Comparison of ENCODE assay signal across 8 cellular contexts in genomic region chr5:40570408-40571129, GRCh38.
DNase-seq lines count a peak whose midpoint lies in the region; ATAC-seq and TF ChIP-seq lines count a peak whose summit lies in the region.

No MANE protein-coding gene starts in this region.

- H4K20me1 ChIP-seq in DOHH2 (ENCODE audit: control insufficient read depth, insufficient read depth, low read depth, low read length) = no peaks in the 10 kb centered on the region; the same call in 1 of the 2 replicates

- 98 to 100% methylated on average over 1 to 2 of the region's 2 CpGs for WGBS in endodermal cell (ENCODE audit: insufficient coverage in 1 of 2, insufficient read length in 1 of 2), 2 experiments

- intact Hi-C loops in left ventricle myocardium inferior (cut with micrococcal nuclease) = no loop called here
- intact Hi-C loops in activated T-helper 2 cell treated with anti-CD3 and anti-CD28 coated beads, Interferon-gamma antibody, Interleukin-2, Interleukin-4, amounts not matched to agents 10 μg/mL and 5 μg/mL and 100 μg/mL, durations not matched to agents 14 hours and 24 hours and 36 hours (cut with micrococcal nuclease) = no loop called here

- H3K9ac ChIP-seq in endodermal cell (ENCODE audit: extremely low read depth, low read length, poor library complexity, severe bottlenecking) = no peak overlapping the region

- no peak for DNase-seq in left ventricle myocardium inferior
- DNase-seq in NCI-H446 (lab: John Stamatoyannopoulos, UW) = no peak
- no peak for DNase-seq in activated T-helper 2 cell treated with anti-CD3 and anti-CD28 coated beads, Interferon-gamma antibody, Interleukin-2, Interleukin-4, amounts not matched to agents 10 μg/mL and 5 μg/mL and 100 μg/mL, durations not matched to agents 14 hours and 24 hours and 36 hours (ENCODE audit: low spot score)
- no peak for DNase-seq in endodermal cell
- no peak for DNase-seq in stimulated activated CD4-positive, alpha-beta T cell treated with anti-CD3 and anti-CD28 coated beads, Interleukin-2, amount 100 ng/mL, for 48 hours

- no peaks in the 10 kb centered on the region for H3K9me2 ChIP-seq in DOHH2 (replicated peaks; ENCODE audit: control insufficient read depth, low read length)

- peaks cover 18% of the 10 kb centered on the region for H3K4me1 Mint-ChIP-seq in activated T-helper 2 cell treated with anti-CD3 and anti-CD28 coated beads, Interferon-gamma antibody, Interleukin-2, Interleukin-4, amounts not matched to agents 10 μg/mL and 5 μg/mL and 100 μg/mL, durations not matched to agents 14 hours and 24 hours and 36 hours (ENCODE audit: low read depth)
- no peaks in the 10 kb centered on the region for H3K4me1 Mint-ChIP-seq in endodermal cell

- H3K4me3 Mint-ChIP-seq in activated T-helper 2 cell treated with anti-CD3 and anti-CD28 coated beads, Interferon-gamma antibody, Interleukin-2, Interleukin-4, amounts not matched to agents 10 μg/mL and 5 μg/mL and 100 μg/mL, durations not matched to agents 14 hours and 24 hours and 36 hours (ENCODE audit: low read depth) = no peak overlapping the region
- H3K4me3 Mint-ChIP-seq in endodermal cell = no peak overlapping the region

- H3F3A ChIP-seq in DOHH2 (ENCODE audit: control insufficient read depth, insufficient read depth) = no peaks in the 10 kb centered on the region

- H3K4me3 ChIP-seq in DOHH2 (ENCODE audit: low read length) (peak overlapping the region; percentile 2; the same call in 1 of the 2 replicates), left ventricle myocardium inferior (no peak overlapping the region), endodermal cell (ENCODE audit: low read length) (no peak overlapping the region)

- H3K27ac ChIP-seq in DOHH2 (ENCODE audit: low read depth, low read length) = no peak overlapping the region
- H3K27ac ChIP-seq in left ventricle myocardium inferior (replicated peaks) = peak overlapping the region; percentile 68
- H3K27ac ChIP-seq in endodermal cell (ENCODE audit: low read depth, low read length) = no peak overlapping the region

- no peaks in the 10 kb centered on the region for H3K9me3 ChIP-seq in DOHH2 (ENCODE audit: control insufficient read depth, insufficient read depth, low read length)
- no peaks in the 10 kb centered on the region for H3K9me3 ChIP-seq in left ventricle myocardium inferior (replicated peaks)
- H3K9me3 ChIP-seq in endodermal cell (ENCODE audit: control insufficient read depth, low read length) = no peaks in the 10 kb centered on the region

- H3K27me3 ChIP-seq in DOHH2 (ENCODE audit: control insufficient read depth, low read length) (no peaks in the 10 kb centered on the region), left ventricle myocardium inferior (ENCODE audit: low read depth) (no peaks in the 10 kb centered on the region), endodermal cell (ENCODE audit: control insufficient read depth, insufficient read depth, low read length, poor library complexity, severe bottlenecking) (no peaks in the 10 kb centered on the region)

- H3K4me2 ChIP-seq in DOHH2 (ENCODE audit: low read length) = peak overlapping the region; percentile 50

- peak; percentile 86 for ATAC-seq in GM21423 (IDR thresholded peaks at IDR 0.05; ENCODE audit: unreplicated experiment)
- ATAC-seq in HG03565 (IDR thresholded peaks at IDR 0.05; ENCODE audit: unreplicated experiment) = peak; percentile 89

- no peaks in the 10 kb centered on the region for H3K36me3 Mint-ChIP-seq in activated T-helper 2 cell treated with anti-CD3 and anti-CD28 coated beads, Interferon-gamma antibody, Interleukin-2, Interleukin-4, amounts not matched to agents 10 μg/mL and 5 μg/mL and 100 μg/mL, durations not matched to agents 14 hours and 24 hours and 36 hours (ENCODE audit: low read depth)
- no peaks in the 10 kb centered on the region for H3K36me3 Mint-ChIP-seq in endodermal cell (ENCODE audit: low read depth)

- no peaks in the 10 kb centered on the region for H3K79me2 ChIP-seq in DOHH2 (ENCODE audit: control insufficient read depth, low read length)

- H3K4me1 ChIP-seq in DOHH2 (ENCODE audit: control insufficient read depth, low read length) = peaks cover 29% of the 10 kb centered on the region
- H3K4me1 ChIP-seq in left ventricle myocardium inferior = peaks cover 11% of the 10 kb centered on the region
- H3K4me1 ChIP-seq in endodermal cell (ENCODE audit: control insufficient read depth, insufficient read depth, low read length) = no peaks in the 10 kb centered on the region

- no peak overlapping the region for H3K27ac Mint-ChIP-seq in activated T-helper 2 cell treated with anti-CD3 and anti-CD28 coated beads, Interferon-gamma antibody, Interleukin-2, Interleukin-4, amounts not matched to agents 10 μg/mL and 5 μg/mL and 100 μg/mL, durations not matched to agents 14 hours and 24 hours and 36 hours
- H3K27ac Mint-ChIP-seq in endodermal cell = no peak overlapping the region

- peaks cover 7% of the 10 kb centered on the region for H3K9me3 Mint-ChIP-seq in activated T-helper 2 cell treated with anti-CD3 and anti-CD28 coated beads, Interferon-gamma antibody, Interleukin-2, Interleukin-4, amounts not matched to agents 10 μg/mL and 5 μg/mL and 100 μg/mL, durations not matched to agents 14 hours and 24 hours and 36 hours
- no peaks in the 10 kb centered on the region for H3K9me3 Mint-ChIP-seq in endodermal cell

- H3K36me3 ChIP-seq in DOHH2 (ENCODE audit: control insufficient read depth, low read length) = no peaks in the 10 kb centered on the region
- no peaks in the 10 kb centered on the region for H3K36me3 ChIP-seq in left ventricle myocardium inferior
- H3K36me3 ChIP-seq in endodermal cell (ENCODE audit: control insufficient read depth, insufficient read depth, low read length) = no peaks in the 10 kb centered on the region

- no peak for TF ChIP-seq CTCF in DOHH2 (IDR thresholded peaks at IDR 0.05; ENCODE audit: low read depth, low read length, poor library complexity, severe bottlenecking)
- TF ChIP-seq CTCF in left ventricle myocardium inferior (IDR thresholded peaks at IDR 0.05; ENCODE audit: borderline replicate concordance) = no peak
- TF ChIP-seq CTCF in endodermal cell (conservative IDR thresholded peaks at IDR 0.05) = no peak

- no peaks in the 10 kb centered on the region for H3K27me3 Mint-ChIP-seq in activated T-helper 2 cell treated with anti-CD3 and anti-CD28 coated beads, Interferon-gamma antibody, Interleukin-2, Interleukin-4, amounts not matched to agents 10 μg/mL and 5 μg/mL and 100 μg/mL, durations not matched to agents 14 hours and 24 hours and 36 hours (ENCODE audit: low read depth)
- no peaks in the 10 kb centered on the region for H3K27me3 Mint-ChIP-seq in endodermal cell (ENCODE audit: insufficient read depth)
